Comparison of ENCODE assay signal across 12 cellular contexts in the genomic region with DNA sequence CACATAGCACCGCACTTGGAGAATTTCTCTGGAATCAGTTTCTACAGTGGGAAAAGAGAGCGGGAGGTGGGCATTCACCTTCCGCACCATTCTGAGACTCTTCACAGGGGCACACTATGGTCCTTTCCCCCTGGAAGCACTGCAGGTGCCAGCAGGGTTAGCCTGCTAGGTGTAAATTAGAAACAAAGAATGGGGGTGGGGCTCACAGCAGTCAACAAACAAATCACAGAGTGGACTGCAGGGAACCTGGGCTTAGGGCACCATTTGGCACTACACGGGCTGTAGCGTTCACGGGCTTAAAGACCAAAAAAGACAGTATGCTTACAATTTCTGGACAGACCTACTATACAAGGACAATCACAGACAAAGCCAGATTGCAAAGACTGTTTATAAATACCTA. TPM values are rescaled to one million over a fixed set of nuclear protein-coding genes. Genes with fewer than 3 reads are reported as not detected.
DNase-seq lines count a peak whose midpoint lies in the region; ATAC-seq lines count a peak whose summit lies in the region.
"Had no signal": no experiment of that assay in that cellular context is flagged by ENCODE, and none has a peak within 500 bp of the region (broad histone marks: within the 10 kb centered on the region; RNA-seq: fewer than 3 reads in every experiment).

No MANE protein-coding gene starts in this region.

- H3K27ac Mint-ChIP-seq in T-helper 17 cell = peak overlapping the region; percentile 8
- H3K27ac Mint-ChIP-seq: CD4-positive, alpha-beta T cell had no signal

- no peaks in the 10 kb centered on the region for H3K27me3 Mint-ChIP-seq in T-helper 17 cell
- H3K27me3 Mint-ChIP-seq: CD4-positive, alpha-beta T cell had no signal

- peaks cover 3% of the 10 kb centered on the region for H3K4me1 Mint-ChIP-seq in T-helper 17 cell

- DNase-seq in activated CD8-positive, alpha-beta memory T cell treated with anti-CD3 and anti-CD28 coated beads, Interleukin-2, amount 50 U/mL, for 48 hours = peak; percentile 20
- DNase-seq in activated CD8-positive, alpha-beta memory T cell treated with anti-CD3 and anti-CD28 coated beads for 24 hours = no peak
- DNase-seq in T-helper 17 cell (no peak), islet precursor cell (peak; percentile 29), NOMO-1 (lab: John Stamatoyannopoulos, UW; ENCODE audit: unreplicated experiment in 2 of 2) (no peak)
- DNase-seq: ACHN; CD4-positive, alpha-beta T cell; DMS79 had no signal

- ATAC-seq in T-helper 17 cell (no peak), HG02840 (IDR thresholded peaks at IDR 0.05; ENCODE audit: low FRiP score, unreplicated experiment) (no peak), GM19455 (IDR thresholded peaks at IDR 0.05; ENCODE audit: unreplicated experiment) (no peak)

- no peak overlapping the region for H3K4me3 Mint-ChIP-seq in T-helper 17 cell
- H3K4me3 Mint-ChIP-seq: CD4-positive, alpha-beta T cell had no signal

- H3K36me3 Mint-ChIP-seq in T-helper 17 cell (ENCODE audit: low read depth) = peaks cover 10% of the 10 kb centered on the region

- no peaks in the 10 kb centered on the region for H3K9me3 ChIP-seq in T-helper 17 cell (ENCODE audit: control insufficient read depth, low read length, poor library complexity, severe bottlenecking)
- H3K9me3 ChIP-seq: HAP-1 had no signal

RNA-seq across cellular contexts. Expression of a gene that starts 8.0 kb away (rescaled TPM):
- under 1 TPM; 0.77 to 0.83 TPM for total RNA-seq in T-helper 17 cell
- total RNA-seq: A172 had no signal

RNA-seq across cellular contexts. Expression of a gene that starts 23.2 kb away (rescaled TPM):
- 10 to 100 TPM; 57.7 to 65.1 TPM for total RNA-seq in T-helper 17 cell

Comparison
In these comparisons a context has a peak if more than half of its experiments do, and no peak if none do; other contexts are left out.
1. DNase-seq: peak in activated CD8-positive, alpha-beta memory T cell treated with anti-CD3 and anti-CD28 coated beads, Interleukin-2, amount 50 U/mL, for 48 hours (single experiment) and islet precursor cell (single experiment); none in activated CD8-positive, alpha-beta memory T cell treated with anti-CD3 and anti-CD28 coated beads for 24 hours (single experiment), T-helper 17 cell (0 of 3) and NOMO-1 (0 of 2).